Comparison of ENCODE assay signal across 9 cellular contexts in the genomic region with DNA sequence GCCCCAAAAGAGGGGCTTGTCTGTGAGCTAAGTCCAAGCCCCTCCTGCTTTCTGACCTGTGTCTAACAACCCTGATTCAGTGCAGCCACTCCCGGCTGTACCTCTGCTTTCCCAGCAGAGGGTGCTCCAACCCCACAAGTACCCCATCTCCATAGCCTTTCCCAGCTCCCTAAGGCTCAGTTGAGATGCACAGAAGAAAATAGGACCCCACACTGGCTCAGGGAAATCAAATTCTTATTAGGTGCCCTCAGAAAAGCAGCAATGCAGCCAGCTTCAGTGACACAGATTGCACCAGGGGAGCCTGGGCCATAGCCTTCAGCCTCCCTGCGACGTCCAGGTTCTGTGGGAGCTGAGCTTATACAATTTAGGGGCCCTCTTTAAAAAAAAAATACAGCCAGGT. TPM values are rescaled to one million over a fixed set of nuclear protein-coding genes. Genes with fewer than 3 reads are reported as not detected.
A peak's percentile ranks its signal among the peaks of the same experiment; 100 is the strongest.
DNase-seq lines count a peak whose midpoint lies in the region; ATAC-seq and TF ChIP-seq lines count a peak whose summit lies in the region.
"Had no signal": no experiment of that assay in that cellular context is flagged by ENCODE, and none has a peak within 500 bp of the region (broad histone marks: within the 10 kb centered on the region; RNA-seq: fewer than 3 reads in every experiment).

No MANE protein-coding gene starts in this region.

- no peaks in the 10 kb centered on the region for H3K36me3 Mint-ChIP-seq in activated CD4-positive, alpha-beta T cell treated with anti-CD3 and anti-CD28 coated beads for 36 hours (ENCODE audit: low read depth)

- peak; percentile 94 for TF ChIP-seq CTCF in AG09319 (IDR thresholded peaks at IDR 0.05; ENCODE audit: low read depth, low read length)
- peak; percentile 88 for TF ChIP-seq CTCF in coronary artery (IDR thresholded peaks at IDR 0.05)

- H3K4me3 Mint-ChIP-seq in activated CD4-positive, alpha-beta T cell treated with anti-CD3 and anti-CD28 coated beads for 36 hours: no peak overlapping the region

- peak; percentile 89 for ATAC-seq in activated CD4-positive, alpha-beta T cell treated with anti-CD3 and anti-CD28 coated beads for 36 hours
- peak; percentile 96 for ATAC-seq in left lobe of liver
- ATAC-seq in HG02571 (IDR thresholded peaks at IDR 0.05; ENCODE audit: unreplicated experiment): no peak

- no peaks in the 10 kb centered on the region for H3K27me3 Mint-ChIP-seq in activated CD4-positive, alpha-beta T cell treated with anti-CD3 and anti-CD28 coated beads for 36 hours

- POLR2A ChIA-PET in activated CD4-positive, alpha-beta T cell treated with anti-CD3 and anti-CD28 coated beads for 36 hours (lab: Charles Lee): interaction anchor here (0.5 kb wide), 1 partner anchor 49 kb away, joined by 5 read pairs; no protein-coding TSS in a partner anchor

- no peak overlapping the region for H3K4me3 ChIP-seq in coronary artery
- H3K4me3 ChIP-seq: skin epidermis had no signal

- H3K27ac ChIP-seq in coronary artery: no peak overlapping the region
- H3K27ac ChIP-seq: skin epidermis had no signal

- peaks cover 6% of the 10 kb centered on the region for H3K9me3 Mint-ChIP-seq in activated CD4-positive, alpha-beta T cell treated with anti-CD3 and anti-CD28 coated beads for 36 hours (ENCODE audit: low read depth)

- intact Hi-C loops in activated CD4-positive, alpha-beta T cell treated with anti-CD3 and anti-CD28 coated beads for 36 hours (cut with DNase I, micrococcal nuclease): loop anchor here (1.0 kb wide), 4 partner anchors 37 to 218 kb away; no protein-coding TSS in a partner anchor

- H3K4me1 Mint-ChIP-seq in activated CD4-positive, alpha-beta T cell treated with anti-CD3 and anti-CD28 coated beads for 36 hours: no peaks in the 10 kb centered on the region

- H3K27ac Mint-ChIP-seq in activated CD4-positive, alpha-beta T cell treated with anti-CD3 and anti-CD28 coated beads for 36 hours: no peak overlapping the region

- DNase-seq in AG09319 (ENCODE audit: extremely low read depth, low read depth) (peak; percentile 36), H4 (ENCODE audit: low spot score) (peak; percentile 63), NCI-H446 (lab: John Stamatoyannopoulos, UW) (peak; percentile 77 to 79), coronary artery (ENCODE audit: low spot score) (no peak), left lobe of liver (ENCODE audit: low spot score) (peak; percentile 60)
- peak; percentile 69 for DNase-seq in activated CD4-positive, alpha-beta T cell treated with anti-CD3 and anti-CD28 coated beads for 36 hours
- DNase-seq in stimulated activated CD4-positive, alpha-beta T cell treated with anti-CD3 and anti-CD28 coated beads, Interleukin-4, amount 100 ng/mL, for 24 hours: peak; percentile 55

- CTCF ChIA-PET in activated CD4-positive, alpha-beta T cell treated with anti-CD3 and anti-CD28 coated beads for 36 hours (lab: Charles Lee): interaction anchor here (0.6 to 19.2 kb wide), 53 partner anchors 10 to 1746 kb away, joined by 3 to 599 read pairs (median 4); a partner anchor contains a TSS

RNA-seq across cellular contexts. Expression of a gene that starts 49.9 kb away (rescaled TPM):
- not detected in 2 replicates for total RNA-seq in H4 (2014; rRNA removed; shearing (Covaris generic))
- not detected for total RNA-seq in activated CD4-positive, alpha-beta T cell treated with anti-CD3 and anti-CD28 coated beads for 36 hours
- total RNA-seq in left lobe of liver: not detected
